Comparison of ENCODE assay signal across 23 cellular contexts in the genomic region with DNA sequence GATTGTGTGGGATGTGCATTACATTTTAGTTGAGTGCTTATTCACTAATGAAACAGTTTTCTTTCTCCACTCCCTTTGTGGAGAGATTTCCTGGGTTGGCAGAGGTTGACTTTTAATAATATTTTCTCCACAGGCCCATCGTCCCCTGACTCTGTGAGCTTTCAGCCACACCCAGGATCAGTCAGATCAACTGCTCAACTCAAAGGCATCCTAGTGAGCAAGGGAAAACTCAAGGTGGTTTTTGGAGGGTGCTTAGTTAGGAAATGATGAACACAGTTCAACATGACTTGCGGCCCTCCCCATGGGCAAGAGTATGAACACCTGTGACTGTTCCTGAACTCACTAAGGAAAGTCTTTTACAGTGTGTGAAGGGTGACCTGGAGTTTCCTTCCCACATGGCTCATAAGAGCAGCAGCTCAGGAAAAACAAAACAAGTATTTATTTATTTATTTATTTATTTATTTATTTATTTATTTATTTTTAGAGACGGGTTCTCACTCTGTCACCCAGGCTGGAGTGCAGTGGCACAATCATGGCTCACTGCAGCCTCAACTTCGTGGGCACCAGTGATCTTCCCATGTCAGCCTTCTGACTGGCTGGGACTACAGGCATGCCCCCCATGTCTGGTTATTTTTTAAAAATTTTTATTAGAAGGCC. TPM values are rescaled to one million over a fixed set of nuclear protein-coding genes. Genes with fewer than 3 reads are reported as not detected.
DNase-seq lines count a peak whose midpoint lies in the region; ATAC-seq and TF ChIP-seq lines count a peak whose summit lies in the region.
"Had no signal": no experiment of that assay in that cellular context is flagged by ENCODE, and none has a peak within 500 bp of the region (broad histone marks: within the 10 kb centered on the region; RNA-seq: fewer than 3 reads in every experiment).

No MANE protein-coding gene starts in this region.

- POLR2A ChIA-PET in activated CD8-positive, alpha-beta T cell treated with anti-CD3 and anti-CD28 coated beads, Interleukin-2, amount 10 ng/mL, durations not matched to agents 7 days and 5 days (lab: Charles Lee): no interaction called here
- POLR2A ChIA-PET in activated CD8-positive, alpha-beta T cell treated with anti-CD3 and anti-CD28 coated beads for 36 hours (lab: Charles Lee): no interaction called here

- ATAC-seq in activated CD8-positive, alpha-beta T cell treated with anti-CD3 and anti-CD28 coated beads, Interleukin-2, amount 10 ng/mL, durations not matched to agents 7 days and 5 days: no peak
- no peak for ATAC-seq in activated CD8-positive, alpha-beta T cell treated with anti-CD3 and anti-CD28 coated beads for 36 hours
- ATAC-seq in memory B cell (ENCODE audit: low read depth): no peak
- ATAC-seq: GM12878, HepG2, Panc1, Right ventricle myocardium inferior had no signal

- no peaks in the 10 kb centered on the region for H3K9me3 Mint-ChIP-seq in activated CD8-positive, alpha-beta T cell treated with anti-CD3 and anti-CD28 coated beads, Interleukin-2, amount 10 ng/mL, durations not matched to agents 7 days and 5 days (ENCODE audit: insufficient read depth)
- H3K9me3 Mint-ChIP-seq in activated CD8-positive, alpha-beta T cell treated with anti-CD3 and anti-CD28 coated beads for 36 hours: no peaks in the 10 kb centered on the region
- no peaks in the 10 kb centered on the region for H3K9me3 Mint-ChIP-seq in memory B cell

- CTCF ChIA-PET in activated CD8-positive, alpha-beta T cell treated with anti-CD3 and anti-CD28 coated beads, Interleukin-2, amount 10 ng/mL, durations not matched to agents 7 days and 5 days (lab: Charles Lee): no interaction called here
- CTCF ChIA-PET in activated CD8-positive, alpha-beta T cell treated with anti-CD3 and anti-CD28 coated beads for 36 hours (lab: Charles Lee): no interaction called here

- DNase-seq in activated CD8-positive, alpha-beta T cell treated with anti-CD3 and anti-CD28 coated beads, Interleukin-2, amount 10 ng/mL, durations not matched to agents 7 days and 5 days: no peak
- DNase-seq in activated CD8-positive, alpha-beta T cell treated with anti-CD3 and anti-CD28 coated beads for 36 hours: no peak
- DNase-seq in epithelial cell of prostate (ENCODE audit: low read depth, low spot score) (peak; percentile 34), memory B cell (ENCODE audit: low spot score in 2 of 2) (no peak), NCI-H446 (lab: John Stamatoyannopoulos, UW) (no peak), NOMO-1 treated with dmso at 0.1 percent for 144 hours (lab: John Stamatoyannopoulos, UW; ENCODE audit: unreplicated experiment) (no peak), SK-N-DZ (ENCODE audit: low spot score) (no peak)
- DNase-seq in activated T-cell treated with anti-CD3 and anti-CD28 coated beads, Interleukin-2, amount 50 U/mL, for 48 hours: no peak
- DNase-seq: DND-41, GDM1, GOT3, NCI-H1092 treated with DMSO at 0.1 percent for 48 hours, NCI-H1694, NCI-H524, SK-N-SH had no signal

- H3K4me1 Mint-ChIP-seq in activated CD8-positive, alpha-beta T cell treated with anti-CD3 and anti-CD28 coated beads, Interleukin-2, amount 10 ng/mL, durations not matched to agents 7 days and 5 days (ENCODE audit: low read depth): peaks cover 14% of the 10 kb centered on the region
- peaks cover 8% of the 10 kb centered on the region for H3K4me1 Mint-ChIP-seq in activated CD8-positive, alpha-beta T cell treated with anti-CD3 and anti-CD28 coated beads for 36 hours (ENCODE audit: low read depth)
- H3K4me1 Mint-ChIP-seq in memory B cell: peaks cover 19% of the 10 kb centered on the region

- H3K4me3 Mint-ChIP-seq in activated CD8-positive, alpha-beta T cell treated with anti-CD3 and anti-CD28 coated beads, Interleukin-2, amount 10 ng/mL, durations not matched to agents 7 days and 5 days: no peak overlapping the region
- H3K4me3 Mint-ChIP-seq in activated CD8-positive, alpha-beta T cell treated with anti-CD3 and anti-CD28 coated beads for 36 hours: no peak overlapping the region
- no peak overlapping the region for H3K4me3 Mint-ChIP-seq in memory B cell

- peak overlapping the region; percentile 20 for H3K27ac Mint-ChIP-seq in activated CD8-positive, alpha-beta T cell treated with anti-CD3 and anti-CD28 coated beads, Interleukin-2, amount 10 ng/mL, durations not matched to agents 7 days and 5 days
- H3K27ac Mint-ChIP-seq in activated CD8-positive, alpha-beta T cell treated with anti-CD3 and anti-CD28 coated beads for 36 hours: no peak overlapping the region
- H3K27ac Mint-ChIP-seq in memory B cell: peak overlapping the region; percentile 73

- H3K36me3 Mint-ChIP-seq in activated CD8-positive, alpha-beta T cell treated with anti-CD3 and anti-CD28 coated beads, Interleukin-2, amount 10 ng/mL, durations not matched to agents 7 days and 5 days (ENCODE audit: low read depth): no peaks in the 10 kb centered on the region
- no peaks in the 10 kb centered on the region for H3K36me3 Mint-ChIP-seq in activated CD8-positive, alpha-beta T cell treated with anti-CD3 and anti-CD28 coated beads for 36 hours (ENCODE audit: low read depth)
- H3K36me3 Mint-ChIP-seq in memory B cell: peaks cover 10% of the 10 kb centered on the region

- H3K27ac ChIP-seq in epithelial cell of prostate: peak overlapping the region; percentile 74
- H3K27ac ChIP-seq: 22Rv1, BLaER1, KMS-11 had no signal

- no peak for TF ChIP-seq CTCF in activated CD8-positive, alpha-beta T cell treated with anti-CD3 and anti-CD28 coated beads for 36 hours (IDR thresholded peaks at IDR 0.05)

- intact Hi-C loops in activated CD8-positive, alpha-beta T cell treated with anti-CD3 and anti-CD28 coated beads for 36 hours (cut with micrococcal nuclease): no loop called here

- H3K27me3 Mint-ChIP-seq in activated CD8-positive, alpha-beta T cell treated with anti-CD3 and anti-CD28 coated beads, Interleukin-2, amount 10 ng/mL, durations not matched to agents 7 days and 5 days (ENCODE audit: low read depth): no peaks in the 10 kb centered on the region
- H3K27me3 Mint-ChIP-seq in activated CD8-positive, alpha-beta T cell treated with anti-CD3 and anti-CD28 coated beads for 36 hours: no peaks in the 10 kb centered on the region
- peaks cover 1% of the 10 kb centered on the region for H3K27me3 Mint-ChIP-seq in memory B cell

RNA-seq across cellular contexts. Expression of gene ARL11, which starts 10.2 kb away (rescaled TPM):
- 1 to 10 TPM; 1.9 TPM for total RNA-seq in activated CD8-positive, alpha-beta T cell treated with anti-CD3 and anti-CD28 coated beads, Interleukin-2, amount 10 ng/mL, durations not matched to agents 7 days and 5 days
- total RNA-seq in activated CD8-positive, alpha-beta T cell treated with anti-CD3 and anti-CD28 coated beads for 36 hours: under 1 TPM; 0.29 to 0.61 TPM
- polyA plus RNA-seq in SK-N-DZ (2014; cell fraction: cytosol; rRNA removed): 0.03 and 0.45 TPM in 2 replicates
- 0.11 TPM in 1 of 2 replicates, not detected in the other for polyA plus RNA-seq in SK-N-DZ (2014; cell fraction: nucleus; rRNA removed)
- total RNA-seq: M059J had no signal
- polyA plus RNA-seq: SK-N-SH had no signal

RNA-seq across cellular contexts. Expression of gene EBPL, which starts 52.7 kb away (rescaled TPM):
- total RNA-seq in activated CD8-positive, alpha-beta T cell treated with anti-CD3 and anti-CD28 coated beads, Interleukin-2, amount 10 ng/mL, durations not matched to agents 7 days and 5 days: 10 to 100 TPM; 19.8 to 25.0 TPM
- total RNA-seq in activated CD8-positive, alpha-beta T cell treated with anti-CD3 and anti-CD28 coated beads for 36 hours: 10 to 100 TPM; 35.6 to 37.8 TPM
- 145 and 153 TPM in 2 replicates for polyA plus RNA-seq in SK-N-DZ (2014; cell fraction: cytosol; rRNA removed)
- polyA plus RNA-seq in SK-N-DZ (2014; cell fraction: nucleus; rRNA removed): 84.5 and 84.6 TPM in 2 replicates

RNA-seq across cellular contexts. Expression of gene RCBTB1, which starts 53.2 kb away (rescaled TPM):
- total RNA-seq in activated CD8-positive, alpha-beta T cell treated with anti-CD3 and anti-CD28 coated beads, Interleukin-2, amount 10 ng/mL, durations not matched to agents 7 days and 5 days: 10 to 100 TPM; 18.6 to 19.3 TPM
- total RNA-seq in activated CD8-positive, alpha-beta T cell treated with anti-CD3 and anti-CD28 coated beads for 36 hours: 10 to 100 TPM; 14.2 to 14.6 TPM
- 38.6 and 45.3 TPM in 2 replicates for polyA plus RNA-seq in SK-N-DZ (2014; cell fraction: cytosol; rRNA removed)
- 39.3 and 48.8 TPM in 2 replicates for polyA plus RNA-seq in SK-N-DZ (2014; cell fraction: nucleus; rRNA removed)
